Comparison of ENCODE assay signal across 8 cellular contexts in genomic region chr4:169070071-169070894, GRCh38.
A peak's percentile ranks its signal among the peaks of the same experiment; 100 is the strongest.
DNase-seq lines count a peak whose midpoint lies in the region; ATAC-seq lines count a peak whose summit lies in the region.

No MANE protein-coding gene starts in this region.

- DNase-seq in EL (peak; percentile 93), NCI-H345 (lab: John Stamatoyannopoulos, UW) (peak; percentile 89), non-pigmented ciliary epithelial cell (ENCODE audit: low read depth) (peak; percentile 87)
- DNase-seq in activated naive CD4-positive, alpha-beta T cell treated with anti-CD3 and anti-CD28 coated beads, Interleukin-2, amount 50 U/mL, for 16 hours, result no peak

- ATAC-seq in esophagus mucosa, result peak; percentile 97
- ATAC-seq in HG02884 (IDR thresholded peaks at IDR 0.05; ENCODE audit: unreplicated experiment), result no peak
- no peak for ATAC-seq in GM21619 (IDR thresholded peaks at IDR 0.05; ENCODE audit: unreplicated experiment)
- no peak for ATAC-seq in HG02623 (IDR thresholded peaks at IDR 0.05; ENCODE audit: unreplicated experiment)
